In genomic region chr5:180515294-180515693, GRCh38 we compare ENCODE assay signal across 1 cellular context.
TF ChIP-seq lines count a peak whose summit lies in the region.

No MANE protein-coding gene starts in this region.

TF ChIP-seq in liver, 16 proteins besides CTCF, POLR2A, EP300 and RAD21:
- TF ChIP-seq GABPA (IDR thresholded peaks at IDR 0.05 in 1 of 2, conservative IDR thresholded peaks at IDR 0.05 in 1 of 2) (no peak), HNF4A (conservative IDR thresholded peaks at IDR 0.05) (peak; percentile 42 to 63)
